In the genomic region with DNA sequence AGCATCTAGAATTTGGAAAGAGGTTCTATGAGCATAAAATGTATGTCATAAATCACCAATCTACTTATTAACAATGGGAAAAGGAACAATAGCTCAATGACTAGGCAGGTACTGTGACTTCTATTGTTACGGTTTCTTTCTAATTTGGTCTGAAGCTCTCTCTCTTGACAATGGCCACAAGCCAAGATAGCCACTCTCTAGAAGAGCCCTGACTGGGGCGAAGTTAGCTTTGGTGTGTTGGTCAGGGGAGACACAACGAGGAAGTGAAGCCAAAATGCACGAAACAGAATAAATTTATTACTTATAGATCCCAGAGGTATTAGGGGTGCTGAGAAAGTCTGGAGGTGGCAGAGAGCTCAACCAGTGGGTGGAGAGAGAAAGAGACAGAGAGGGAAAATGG, we compare ENCODE assay signal across 25 cellular contexts. TPM values are rescaled to one million over a fixed set of nuclear protein-coding genes. Genes with fewer than 3 reads are reported as not detected.
DNase-seq lines count a peak whose midpoint lies in the region; ATAC-seq and TF ChIP-seq lines count a peak whose summit lies in the region.
"Had no signal": no experiment of that assay in that cellular context is flagged by ENCODE, and none has a peak within 500 bp of the region (broad histone marks: within the 10 kb centered on the region; RNA-seq: fewer than 3 reads in every experiment).

No MANE protein-coding gene starts in this region.

- CTCF ChIA-PET in GM10248 (lab: Yijun Ruan, JAX), result interaction anchor here (0.8 to 1.7 kb wide), 7 partner anchors 9 to 68 kb away, joined by 3 to 9 read pairs (median 4); a partner anchor contains a TSS

- no peak for DNase-seq in Right ventricle myocardium superior
- no peak for DNase-seq in left ventricle myocardium inferior
- no peak for DNase-seq in epithelial cell of prostate (ENCODE audit: low read depth, low spot score)
- DNase-seq in activated effector memory CD4-positive, alpha-beta T cell treated with anti-CD3 and anti-CD28 coated beads, Interleukin-2, amount 50 U/mL, for 16 hours, result no peak
- DNase-seq in NCI-H1930 (lab: John Stamatoyannopoulos, UW), result no peak
- DNase-seq in NCI-H510A treated with DMSO at 0.1 percent for 48 hours (lab: John Stamatoyannopoulos, UW), result no peak
- DNase-seq in GM10248 (ENCODE audit: extremely low spot score), result no peak
- DNase-seq: activated CD4-positive, alpha-beta T cell treated with anti-CD3 and anti-CD28 coated beads, Interleukin-2, amount 10 ng/mL, durations not matched to agents 24 days and 14 days; activated CD8-positive, alpha-beta memory T cell treated with anti-CD3 and anti-CD28 coated beads, Interleukin-2, amount 50 U/mL, for 4 hours; activated gamma-delta T cell; CD4-positive, alpha-beta T cell; cerebellar nuclear complex; DMS79 treated with DMSO at 0.1 percent for 48 hours; effector memory CD8-positive, alpha-beta T cell; H7; heart left ventricle; Kasumi-1; natural killer cell; NCI-H1092 treated with DMSO at 0.1 percent for 48 hours; NCI-H2171; spleen had no signal

- H3K4me1 ChIP-seq in left ventricle myocardium inferior, result peaks cover 20% of the 10 kb centered on the region
- H3K4me1 ChIP-seq: prostate gland had no signal

- no peaks in the 10 kb centered on the region for H3K27me3 ChIP-seq in left ventricle myocardium inferior (ENCODE audit: low read depth)
- H3K27me3 ChIP-seq: tibial nerve had no signal

- H3K36me3 ChIP-seq in left ventricle myocardium inferior, result no peaks in the 10 kb centered on the region
- H3K36me3 ChIP-seq: heart left ventricle, prostate gland, spleen, tibial nerve had no signal

- no peak overlapping the region for H3K27ac ChIP-seq in left ventricle myocardium inferior (replicated peaks)
- peak overlapping the region; percentile 71 for H3K27ac ChIP-seq in epithelial cell of prostate
- H3K27ac ChIP-seq: heart left ventricle, prostate gland, spleen had no signal

- H3K4me3 ChIP-seq in left ventricle myocardium inferior, result no peak overlapping the region
- H3K4me3 ChIP-seq: A549, heart left ventricle, prostate gland, spleen, tibial nerve had no signal

- H3K9me3 ChIP-seq in left ventricle myocardium inferior (replicated peaks), result no peaks in the 10 kb centered on the region
- H3K9me3 ChIP-seq: A549, heart left ventricle, prostate gland, spleen, tibial nerve had no signal

- POLR2A ChIA-PET in GM10248 (lab: Yijun Ruan, JAX), result no interaction called here

- ATAC-seq in Right ventricle myocardium superior (ENCODE audit: poor library complexity) (peak; percentile 45), HG03066 (IDR thresholded peaks at IDR 0.05; ENCODE audit: low read depth, unreplicated experiment) (peak; percentile 14)

- no peak for TF ChIP-seq CTCF in left ventricle myocardium inferior (IDR thresholded peaks at IDR 0.05; ENCODE audit: borderline replicate concordance)
- TF ChIP-seq CTCF in GM10248 (IDR thresholded peaks at IDR 0.05; ENCODE audit: control extremely low read depth, extremely low read depth, low read depth, missing control alignments), result no peak

- intact Hi-C loops in Right ventricle myocardium superior (cut with DNase I) (no loop called here), left ventricle myocardium inferior (cut with micrococcal nuclease) (no loop called here)

RNA-seq across cellular contexts. Expression of a gene that starts 9.4 kb away (rescaled TPM):
- total RNA-seq in Right ventricle myocardium superior, result 91.8 TPM
- total RNA-seq in left ventricle myocardium inferior, result 104 TPM
